12 cellular contexts compared by ENCODE assay signal in the genomic region with DNA sequence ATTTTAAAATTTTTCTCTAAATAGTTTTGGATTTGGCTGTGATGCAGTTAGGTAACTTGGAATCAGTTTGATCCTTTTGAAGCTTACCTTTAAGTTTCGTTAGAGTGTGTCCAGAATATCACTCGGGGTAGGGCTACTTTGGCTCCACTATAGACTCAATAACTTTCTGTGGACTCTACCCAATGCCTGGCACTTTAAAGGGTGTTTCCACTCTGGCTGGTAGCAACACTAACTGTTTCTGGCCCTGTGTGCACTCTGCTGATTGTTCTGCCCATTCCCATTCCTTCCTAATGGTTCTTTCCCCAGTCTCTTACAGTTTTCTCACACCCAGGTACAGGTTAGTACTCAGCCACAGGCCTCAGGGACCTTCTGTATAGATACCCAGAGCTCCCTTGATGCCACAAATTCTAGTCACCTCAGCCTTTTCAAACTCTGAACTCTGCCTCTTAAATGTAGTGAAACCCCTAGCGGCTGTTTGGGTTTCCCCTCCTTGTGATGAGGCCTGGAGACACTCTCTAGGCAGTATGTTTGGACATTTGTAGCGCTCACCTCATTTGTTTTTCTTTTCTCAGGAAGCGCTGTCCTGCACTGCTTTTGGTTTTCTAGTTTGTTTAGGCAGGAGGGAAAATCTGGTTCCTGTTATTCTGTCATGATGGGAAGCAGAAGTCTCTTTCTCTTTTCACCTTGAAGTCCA. TPM values are rescaled to one million over a fixed set of nuclear protein-coding genes. Genes with fewer than 3 reads are reported as not detected.
DNase-seq lines count a peak whose midpoint lies in the region; ATAC-seq, FAIRE-seq and TF ChIP-seq lines count a peak whose summit lies in the region.
"Had no signal": no experiment of that assay in that cellular context is flagged by ENCODE, and none has a peak within 500 bp of the region (broad histone marks: within the 10 kb centered on the region; RNA-seq: fewer than 3 reads in every experiment).

No MANE protein-coding gene starts in this region.

- intact Hi-C loops in activated CD4-positive, alpha-beta T cell treated with anti-CD3 and anti-CD28 coated beads, Interleukin-2, amount 10 ng/mL, durations not matched to agents 24 days and 14 days (cut with micrococcal nuclease): loop anchor here (2.0 kb wide), 1 partner anchor 17 kb away; the partner anchor contains the start of gene CUL5
- intact Hi-C loops in posterior cingulate gyrus (cut with DNase I): no loop called here

- TF ChIP-seq CTCF in OCI-LY3 (IDR thresholded peaks at IDR 0.05; ENCODE audit: low read depth, low read length): 0 out of 2 replicates have a peak, but pooled peaks have one; percentile 17

- no peak for TF ChIP-seq POLR2A in H54 (IDR thresholded peaks at IDR 0.05; ENCODE audit: low read depth, low read length)

- H3K4me2 ChIP-seq in OCI-LY3 (ENCODE audit: low read length): peak overlapping the region; percentile 34
- H3K4me2 ChIP-seq: A549 had no signal

- peak overlapping the region; percentile 13; the same call in 1 of the 2 replicates for H3K27ac ChIP-seq in OCI-LY3 (ENCODE audit: low read length)
- H3K27ac ChIP-seq: A549, brain microvascular endothelial cell, SK-N-MC had no signal

- peaks cover 19% of the 10 kb centered on the region for H3K4me1 Mint-ChIP-seq in activated CD4-positive, alpha-beta T cell treated with anti-CD3 and anti-CD28 coated beads, Interleukin-2, amount 10 ng/mL, durations not matched to agents 24 days and 14 days
- H3K4me1 Mint-ChIP-seq in activated CD4-positive, alpha-beta T cell treated with anti-CD3 and anti-CD28 coated beads, Interleukin-2, amount 10 ng/mL, durations not matched to agents 7 days and 5 days: peaks cover 15% of the 10 kb centered on the region
- peaks cover 49% of the 10 kb centered on the region for H3K4me1 Mint-ChIP-seq in stimulated activated effector memory CD8-positive, alpha-beta T cell treated with anti-CD3 and anti-CD28 coated beads, Interleukin-12 subunit alpha, Interleukin-12 subunit beta, amount 100 ng/mL, for 72 hours

- no peaks in the 10 kb centered on the region for H3K9me3 Mint-ChIP-seq in activated CD4-positive, alpha-beta T cell treated with anti-CD3 and anti-CD28 coated beads, Interleukin-2, amount 10 ng/mL, durations not matched to agents 24 days and 14 days
- no peaks in the 10 kb centered on the region for H3K9me3 Mint-ChIP-seq in activated CD4-positive, alpha-beta T cell treated with anti-CD3 and anti-CD28 coated beads, Interleukin-2, amount 10 ng/mL, durations not matched to agents 7 days and 5 days
- H3K9me3 Mint-ChIP-seq in stimulated activated effector memory CD8-positive, alpha-beta T cell treated with anti-CD3 and anti-CD28 coated beads, Interleukin-12 subunit alpha, Interleukin-12 subunit beta, amount 100 ng/mL, for 72 hours: no peaks in the 10 kb centered on the region

- no peaks in the 10 kb centered on the region for H3K36me3 ChIP-seq in OCI-LY3 (replicated peaks; ENCODE audit: low read depth, low read length)
- H3K36me3 ChIP-seq: brain microvascular endothelial cell had no signal

- no peak for FAIRE-seq in H54 (lab: Jason Lieb, UNC)
- FAIRE-seq: A549, keratinocyte had no signal

- no peaks in the 10 kb centered on the region for H3K9me3 ChIP-seq in OCI-LY3 (ENCODE audit: insufficient read depth, low read length)
- H3K9me3 ChIP-seq: A549 had no signal

- CTCF ChIA-PET in activated CD4-positive, alpha-beta T cell treated with anti-CD3 and anti-CD28 coated beads, Interleukin-2, amount 10 ng/mL, durations not matched to agents 7 days and 5 days (lab: Charles Lee): interaction anchor here (1.1 to 1.4 kb wide), 2 partner anchors 14 to 17 kb away, joined by 3 to 4 read pairs; partner anchors contain the start of gene CUL5

- H3K27ac Mint-ChIP-seq in activated CD4-positive, alpha-beta T cell treated with anti-CD3 and anti-CD28 coated beads, Interleukin-2, amount 10 ng/mL, durations not matched to agents 24 days and 14 days: peak overlapping the region; percentile 30
- no peak overlapping the region for H3K27ac Mint-ChIP-seq in activated CD4-positive, alpha-beta T cell treated with anti-CD3 and anti-CD28 coated beads, Interleukin-2, amount 10 ng/mL, durations not matched to agents 7 days and 5 days
- H3K27ac Mint-ChIP-seq in stimulated activated effector memory CD8-positive, alpha-beta T cell treated with anti-CD3 and anti-CD28 coated beads, Interleukin-12 subunit alpha, Interleukin-12 subunit beta, amount 100 ng/mL, for 72 hours: peak overlapping the region; percentile 2

- H3K27me3 Mint-ChIP-seq in activated CD4-positive, alpha-beta T cell treated with anti-CD3 and anti-CD28 coated beads, Interleukin-2, amount 10 ng/mL, durations not matched to agents 24 days and 14 days: no peaks in the 10 kb centered on the region
- H3K27me3 Mint-ChIP-seq in activated CD4-positive, alpha-beta T cell treated with anti-CD3 and anti-CD28 coated beads, Interleukin-2, amount 10 ng/mL, durations not matched to agents 7 days and 5 days: no peaks in the 10 kb centered on the region

- peaks cover 15% of the 10 kb centered on the region for H3K4me1 ChIP-seq in OCI-LY3 (ENCODE audit: low read length)
- H3K4me1 ChIP-seq: A549 had no signal

- peaks cover 94% of the 10 kb centered on the region for H3K79me2 ChIP-seq in OCI-LY3 (ENCODE audit: low read length)

- peaks cover 24% of the 10 kb centered on the region for H3K36me3 Mint-ChIP-seq in activated CD4-positive, alpha-beta T cell treated with anti-CD3 and anti-CD28 coated beads, Interleukin-2, amount 10 ng/mL, durations not matched to agents 24 days and 14 days (ENCODE audit: low read depth)
- peaks cover 21% of the 10 kb centered on the region for H3K36me3 Mint-ChIP-seq in activated CD4-positive, alpha-beta T cell treated with anti-CD3 and anti-CD28 coated beads, Interleukin-2, amount 10 ng/mL, durations not matched to agents 7 days and 5 days (ENCODE audit: low read depth)
- no peaks in the 10 kb centered on the region for H3K36me3 Mint-ChIP-seq in stimulated activated effector memory CD8-positive, alpha-beta T cell treated with anti-CD3 and anti-CD28 coated beads, Interleukin-12 subunit alpha, Interleukin-12 subunit beta, amount 100 ng/mL, for 72 hours

- peaks cover 41% of the 10 kb centered on the region for H4K20me1 ChIP-seq in OCI-LY3 (ENCODE audit: insufficient read depth, low read length)

- POLR2A ChIA-PET in activated CD4-positive, alpha-beta T cell treated with anti-CD3 and anti-CD28 coated beads, Interleukin-2, amount 10 ng/mL, durations not matched to agents 7 days and 5 days (lab: Charles Lee): no interaction called here

- H3K9ac ChIP-seq in OCI-LY3 (ENCODE audit: low read length): no peak overlapping the region

- H3K27me3 ChIP-seq in OCI-LY3 (ENCODE audit: low read depth, low read length): no peaks in the 10 kb centered on the region
- H3K27me3 ChIP-seq: brain microvascular endothelial cell had no signal

- no peak overlapping the region for H3K4me3 ChIP-seq in OCI-LY3 (ENCODE audit: low read length)
- H3K4me3 ChIP-seq: A549, SK-N-MC had no signal

- ATAC-seq in HG02623 (IDR thresholded peaks at IDR 0.05; ENCODE audit: unreplicated experiment): peak; percentile 93
- ATAC-seq in stimulated activated effector memory CD8-positive, alpha-beta T cell treated with anti-CD3 and anti-CD28 coated beads, Interleukin-12 subunit alpha, Interleukin-12 subunit beta, amount 100 ng/mL, for 72 hours: peak; percentile 75
- ATAC-seq: A549 had no signal

- no peak overlapping the region for H2AFZ ChIP-seq in OCI-LY3 (ENCODE audit: low read depth, low read length)

- no peak for DNase-seq in activated CD4-positive, alpha-beta T cell treated with anti-CD3 and anti-CD28 coated beads, Interleukin-2, amount 10 ng/mL, durations not matched to agents 24 days and 14 days
- DNase-seq in activated CD4-positive, alpha-beta T cell treated with anti-CD3 and anti-CD28 coated beads, Interleukin-2, amount 10 ng/mL, durations not matched to agents 7 days and 5 days: no peak
- DNase-seq in stimulated activated effector memory CD8-positive, alpha-beta T cell treated with anti-CD3 and anti-CD28 coated beads, Interleukin-12 subunit alpha, Interleukin-12 subunit beta, amount 100 ng/mL, for 72 hours (ENCODE audit: low spot score in 2 of 2): no peak
- DNase-seq in H54 (ENCODE audit: insufficient read length, low spot score): no peak
- no peak for DNase-seq in NCI-H1436 (lab: John Stamatoyannopoulos, UW)
- DNase-seq in posterior cingulate gyrus: no peak
- DNase-seq: brain microvascular endothelial cell had no signal

- H3K4me3 Mint-ChIP-seq in activated CD4-positive, alpha-beta T cell treated with anti-CD3 and anti-CD28 coated beads, Interleukin-2, amount 10 ng/mL, durations not matched to agents 24 days and 14 days: no peak overlapping the region
- no peak overlapping the region for H3K4me3 Mint-ChIP-seq in activated CD4-positive, alpha-beta T cell treated with anti-CD3 and anti-CD28 coated beads, Interleukin-2, amount 10 ng/mL, durations not matched to agents 7 days and 5 days
- no peak overlapping the region for H3K4me3 Mint-ChIP-seq in stimulated activated effector memory CD8-positive, alpha-beta T cell treated with anti-CD3 and anti-CD28 coated beads, Interleukin-12 subunit alpha, Interleukin-12 subunit beta, amount 100 ng/mL, for 72 hours

RNA-seq across cellular contexts. Expression of gene CUL5, which starts 16.8 kb away (rescaled TPM):
- 38.0 and 40.1 TPM in 2 replicates for total RNA-seq in activated CD4-positive, alpha-beta T cell treated with anti-CD3 and anti-CD28 coated beads, Interleukin-2, amount 10 ng/mL, durations not matched to agents 24 days and 14 days
- 10 to 100 TPM; 23.2 to 29.3 TPM for total RNA-seq in activated CD4-positive, alpha-beta T cell treated with anti-CD3 and anti-CD28 coated beads, Interleukin-2, amount 10 ng/mL, durations not matched to agents 7 days and 5 days
